Comparison of ENCODE assay signal across 9 cellular contexts in genomic region chr6:16723833-16724232, GRCh38.
A peak's percentile ranks its signal among the peaks of the same experiment; 100 is the strongest.
DNase-seq lines count a peak whose midpoint lies in the region; ATAC-seq, FAIRE-seq and TF ChIP-seq lines count a peak whose summit lies in the region.
"Had no signal": no experiment of that assay in that cellular context is flagged by ENCODE, and none has a peak within 500 bp of the region (broad histone marks: within the 10 kb centered on the region; RNA-seq: fewer than 3 reads in every experiment).

No MANE protein-coding gene starts in this region.

- no peak for TF ChIP-seq CTCF in retinal pigment epithelial cell (conservative IDR thresholded peaks at IDR 0.05; ENCODE audit: low read depth, low read length)

- no peak for ATAC-seq in stimulated activated memory B cell treated with anti-CD40 and anti-IgM and Interleukin-4, amounts not matched to agents 10 μg/mL and 1 μg/mL and 100 μg/mL, for 72 hours

- no peak overlapping the region for H3K4me3 Mint-ChIP-seq in stimulated activated memory B cell treated with anti-CD40 and anti-IgM and Interleukin-4, amounts not matched to agents 10 μg/mL and 1 μg/mL and 100 μg/mL, for 72 hours

- no peaks in the 10 kb centered on the region for H3K9me3 Mint-ChIP-seq in stimulated activated memory B cell treated with anti-CD40 and anti-IgM and Interleukin-4, amounts not matched to agents 10 μg/mL and 1 μg/mL and 100 μg/mL, for 72 hours

- DNase-seq in GM03348 (ENCODE audit: low spot score) (peak; percentile 76), RCC 7860 (ENCODE audit: low spot score) (peak; percentile 84), fibroblast of gingiva (ENCODE audit: low read depth) (peak; percentile 84), retinal pigment epithelial cell (ENCODE audit: low read depth) (peak; percentile 99), NCI-H2196 (lab: John Stamatoyannopoulos, UW; ENCODE audit: unreplicated experiment) (no peak)
- DNase-seq in stimulated activated naive CD4-positive, alpha-beta T cell (lab: John Stamatoyannopoulos, UW), result no peak
- DNase-seq in activated effector memory CD4-positive, alpha-beta T cell treated with Interleukin-2 at 50 U/mL for 16 hours, result no peak
- DNase-seq: activated CD4-positive, alpha-beta T cell treated with anti-CD3 and anti-CD28 coated beads for 48 hours had no signal

- H3K4me1 Mint-ChIP-seq in stimulated activated memory B cell treated with anti-CD40 and anti-IgM and Interleukin-4, amounts not matched to agents 10 μg/mL and 1 μg/mL and 100 μg/mL, for 72 hours, result peaks cover 53% of the 10 kb centered on the region

- FAIRE-seq in RCC 7860 (lab: Jason Lieb, UNC), result peak; percentile 92

- no peak overlapping the region for H3K27ac Mint-ChIP-seq in stimulated activated memory B cell treated with anti-CD40 and anti-IgM and Interleukin-4, amounts not matched to agents 10 μg/mL and 1 μg/mL and 100 μg/mL, for 72 hours

- peaks cover 44% of the 10 kb centered on the region for H3K36me3 Mint-ChIP-seq in stimulated activated memory B cell treated with anti-CD40 and anti-IgM and Interleukin-4, amounts not matched to agents 10 μg/mL and 1 μg/mL and 100 μg/mL, for 72 hours

- H3K27me3 Mint-ChIP-seq in stimulated activated memory B cell treated with anti-CD40 and anti-IgM and Interleukin-4, amounts not matched to agents 10 μg/mL and 1 μg/mL and 100 μg/mL, for 72 hours, result no peaks in the 10 kb centered on the region

- H3K4me3 ChIP-seq in retinal pigment epithelial cell (ENCODE audit: low read length), result no peak overlapping the region

Comparison
In these comparisons a context has a peak if more than half of its experiments do, and no peak if none do; other contexts are left out.
1. DNase-seq: peak in GM03348 (single experiment), RCC 7860 (single experiment), fibroblast of gingiva (single experiment) and retinal pigment epithelial cell (single experiment); none in stimulated activated naive CD4-positive, alpha-beta T cell (0 of 6), NCI-H2196 (single experiment) and activated effector memory CD4-positive, alpha-beta T cell treated with Interleukin-2 at 50 U/mL for 16 hours (single experiment).